Comparison of ENCODE assay signal across 8 cellular contexts in genomic region chr11:6757373-6757967, GRCh38. TPM values are rescaled to one million over a fixed set of nuclear protein-coding genes. Genes with fewer than 3 reads are reported as not detected.
DNase-seq lines count a peak whose midpoint lies in the region; ATAC-seq and TF ChIP-seq lines count a peak whose summit lies in the region.

No MANE protein-coding gene starts in this region.

- WGBS in prostate gland, result 52% methylated on average over 2 of the region's 2 CpGs

- no peaks in the 10 kb centered on the region for H3K27me3 Mint-ChIP-seq in glutamatergic neuron (ENCODE audit: unreplicated experiment)

- no peaks in the 10 kb centered on the region for H3K36me3 Mint-ChIP-seq in glutamatergic neuron (ENCODE audit: unreplicated experiment)

- in situ Hi-C loops in GM13977 (cut with MboI; ENCODE audit: low pct_unique_long_range_greater_than_20kb, low sequenced_read_pairs, unreplicated experiment), result no loop called here

- no peak overlapping the region for H3K27ac Mint-ChIP-seq in glutamatergic neuron (ENCODE audit: unreplicated experiment)

- no peak overlapping the region for H3K4me3 Mint-ChIP-seq in glutamatergic neuron (ENCODE audit: unreplicated experiment)

- no peaks in the 10 kb centered on the region for H3K27me3 ChIP-seq in prostate gland (replicated peaks; ENCODE audit: insufficient read depth)

- no peak overlapping the region for H3K4me3 ChIP-seq in prostate gland

- H3K4me1 ChIP-seq in prostate gland (replicated peaks), result no peaks in the 10 kb centered on the region

- H3K4me1 Mint-ChIP-seq in glutamatergic neuron (ENCODE audit: low read depth, unreplicated experiment), result no peaks in the 10 kb centered on the region

- H3K36me3 ChIP-seq in prostate gland, result no peaks in the 10 kb centered on the region

- H3K27ac ChIP-seq in prostate gland, result no peak overlapping the region

- peaks cover 1% of the 10 kb centered on the region for H3K9me3 Mint-ChIP-seq in glutamatergic neuron (ENCODE audit: unreplicated experiment)

- intact Hi-C loops in prostate gland (cut with DNase I), result loop anchor here (5.0 kb wide), 1 partner anchor 55 kb away; no protein-coding TSS in a partner anchor

- H3K9me3 ChIP-seq in prostate gland, result no peaks in the 10 kb centered on the region

- TF ChIP-seq CTCF in AG09319 (IDR thresholded peaks at IDR 0.05; ENCODE audit: low read depth, low read length) (peak; percentile 70), GM13977 (IDR thresholded peaks at IDR 0.05; ENCODE audit: extremely low read depth, insufficient read depth, missing control alignments) (peak; percentile 80), glutamatergic neuron (IDR thresholded peaks at IDR 0.05; ENCODE audit: partially characterized antibody, unreplicated experiment) (peak; percentile 42), prostate gland (IDR thresholded peaks at IDR 0.05) (peak in 3 of 4 experiments; percentile 41 to 53 (median 46))

- no peak for DNase-seq in AG09319 (ENCODE audit: extremely low read depth, low read depth)
- DNase-seq in GM13977 (ENCODE audit: low spot score), result peak; percentile 39
- DNase-seq in RPMI7951 (ENCODE audit: low read depth), result peak; percentile 59
- peak; percentile 61 for DNase-seq in activated naive CD4-positive, alpha-beta T cell treated with Interleukin-2 at 50 U/mL for 16 hours
- DNase-seq in glutamatergic neuron, result peak; percentile 52
- peak; percentile 20 for DNase-seq in prostate gland (ENCODE audit: low spot score)

- no peak for TF ChIP-seq POLR2A in prostate gland (IDR thresholded peaks at IDR 0.05)

- ATAC-seq in HG03354 (IDR thresholded peaks at IDR 0.05; ENCODE audit: poor library complexity, severe bottlenecking, unreplicated experiment) (peak; percentile 94), GM21526 (IDR thresholded peaks at IDR 0.05; ENCODE audit: low FRiP score, unreplicated experiment) (no peak)

RNA-seq across cellular contexts. Expression of gene OR2AG2, which starts 14.3 kb away (rescaled TPM):
- total RNA-seq in RPMI7951 (2014; rRNA removed; shearing (Covaris generic)), result 0.39 and 0.84 TPM in 2 replicates
- total RNA-seq in glutamatergic neuron (ENCODE audit: unreplicated experiment), result 0.78 TPM
- under 1 TPM; 0.55 to 0.91 TPM for total RNA-seq in prostate gland

RNA-seq across cellular contexts. Expression of gene OR2AG1, which starts 25.4 kb away (rescaled TPM):
- total RNA-seq in RPMI7951 (2014; rRNA removed; shearing (Covaris generic)), result not detected in 2 replicates
- total RNA-seq in glutamatergic neuron (ENCODE audit: unreplicated experiment) (not detected), prostate gland (not detected)

RNA-seq across cellular contexts. Expression of gene OR6A2, which starts 42.0 kb away (rescaled TPM):
- total RNA-seq in RPMI7951 (2014; rRNA removed; shearing (Covaris generic)), result 0.10 and 0.24 TPM in 2 replicates
- total RNA-seq in glutamatergic neuron (ENCODE audit: unreplicated experiment) (0.56 TPM), prostate gland (under 1 TPM in 1 of 2 donors, not detected in 1; 0.57 TPM)
